1 cellular context compared by ENCODE assay signal in the genomic region with DNA sequence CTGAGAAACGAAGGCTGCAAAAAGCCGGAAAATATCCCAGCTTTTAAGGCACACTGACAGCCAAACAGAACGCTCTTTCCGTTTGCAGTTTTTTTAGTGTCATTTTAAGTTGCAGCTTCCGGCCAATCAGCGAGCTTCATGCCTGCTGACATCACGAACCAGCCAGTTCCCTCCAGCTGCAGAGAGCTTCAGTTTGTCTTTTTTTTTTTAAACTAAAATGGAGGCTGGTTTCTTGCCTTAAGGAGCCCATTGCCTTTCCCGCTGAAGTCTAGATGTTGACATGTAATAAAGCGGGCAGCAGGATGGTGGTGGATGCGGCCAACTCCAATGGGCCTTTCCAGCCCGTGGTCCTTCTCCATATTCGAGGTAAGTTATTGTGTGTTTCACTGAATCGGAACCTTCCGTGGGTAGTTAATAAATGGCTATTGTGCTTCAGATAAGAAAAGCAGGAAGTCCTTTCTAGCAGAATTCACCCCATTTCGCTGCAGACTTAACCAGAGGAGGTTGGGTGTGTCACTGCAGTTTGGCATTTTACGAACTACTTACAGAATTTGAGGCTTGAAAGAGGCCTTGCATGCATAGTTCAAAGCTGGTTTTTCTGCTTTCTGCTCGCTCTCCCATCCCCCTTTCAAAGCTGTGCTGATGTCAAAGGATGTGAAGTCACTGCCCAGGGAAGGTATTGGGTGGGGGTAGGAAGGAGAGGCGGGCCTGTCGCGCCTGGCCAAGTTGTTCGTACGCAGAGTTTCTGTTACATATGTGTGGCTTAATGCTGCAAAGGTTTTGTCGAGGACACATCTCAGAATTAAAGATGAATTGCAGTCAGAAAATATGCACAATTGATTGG.
A peak's percentile ranks its signal among the peaks of the same experiment; 100 is the strongest.
TF ChIP-seq lines count a peak whose summit lies in the region.

No MANE protein-coding gene starts in this region.

TF ChIP-seq in HepG2, 621 proteins besides CTCF, POLR2A, EP300 and RAD21 (continued from another document and continues in another):
- TF ChIP-seq, protein P1, sequence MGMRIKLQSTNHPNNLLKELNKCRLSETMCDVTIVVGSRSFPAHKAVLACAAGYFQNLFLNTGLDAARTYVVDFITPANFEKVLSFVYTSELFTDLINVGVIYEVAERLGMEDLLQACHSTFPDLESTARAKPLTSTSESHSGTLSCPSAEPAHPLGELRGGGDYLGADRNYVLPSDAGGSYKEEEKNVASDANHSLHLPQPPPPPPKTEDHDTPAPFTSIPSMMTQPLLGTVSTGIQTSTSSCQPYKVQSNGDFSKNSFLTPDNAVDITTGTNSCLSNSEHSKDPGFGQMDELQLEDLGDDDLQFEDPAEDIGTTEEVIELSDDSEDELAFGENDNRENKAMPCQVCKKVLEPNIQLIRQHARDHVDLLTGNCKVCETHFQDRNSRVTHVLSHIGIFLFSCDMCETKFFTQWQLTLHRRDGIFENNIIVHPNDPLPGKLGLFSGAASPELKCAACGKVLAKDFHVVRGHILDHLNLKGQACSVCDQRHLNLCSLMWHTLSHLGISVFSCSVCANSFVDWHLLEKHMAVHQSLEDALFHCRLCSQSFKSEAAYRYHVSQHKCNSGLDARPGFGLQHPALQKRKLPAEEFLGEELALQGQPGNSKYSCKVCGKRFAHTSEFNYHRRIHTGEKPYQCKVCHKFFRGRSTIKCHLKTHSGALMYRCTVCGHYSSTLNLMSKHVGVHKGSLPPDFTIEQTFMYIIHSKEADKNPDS (CRISPR knock-in tag; IDR thresholded peaks at IDR 0.05) = no peak
- TF ChIP-seq KAT7 (CRISPR knock-in tag; IDR thresholded peaks at IDR 0.05; ENCODE audit: borderline replicate concordance) = peak; percentile 91; the same call in 1 of the 2 replicates
- TF ChIP-seq, protein P2, sequence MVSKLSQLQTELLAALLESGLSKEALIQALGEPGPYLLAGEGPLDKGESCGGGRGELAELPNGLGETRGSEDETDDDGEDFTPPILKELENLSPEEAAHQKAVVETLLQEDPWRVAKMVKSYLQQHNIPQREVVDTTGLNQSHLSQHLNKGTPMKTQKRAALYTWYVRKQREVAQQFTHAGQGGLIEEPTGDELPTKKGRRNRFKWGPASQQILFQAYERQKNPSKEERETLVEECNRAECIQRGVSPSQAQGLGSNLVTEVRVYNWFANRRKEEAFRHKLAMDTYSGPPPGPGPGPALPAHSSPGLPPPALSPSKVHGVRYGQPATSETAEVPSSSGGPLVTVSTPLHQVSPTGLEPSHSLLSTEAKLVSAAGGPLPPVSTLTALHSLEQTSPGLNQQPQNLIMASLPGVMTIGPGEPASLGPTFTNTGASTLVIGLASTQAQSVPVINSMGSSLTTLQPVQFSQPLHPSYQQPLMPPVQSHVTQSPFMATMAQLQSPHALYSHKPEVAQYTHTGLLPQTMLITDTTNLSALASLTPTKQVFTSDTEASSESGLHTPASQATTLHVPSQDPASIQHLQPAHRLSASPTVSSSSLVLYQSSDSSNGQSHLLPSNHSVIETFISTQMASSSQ (IDR thresholded peaks at IDR 0.05; ENCODE audit: low read depth) = peak; percentile 72; the same call in 1 of the 2 replicates
- TF ChIP-seq, protein P2 (CRISPR knock-in tag; IDR thresholded peaks at IDR 0.05; ENCODE audit: borderline replicate concordance) = peak; percentile 61; the same call in 1 of the 2 replicates
- TF ChIP-seq ZIK1 (CRISPR knock-in tag; IDR thresholded peaks at IDR 0.05; ENCODE audit: borderline replicate concordance, low read depth) = peak; percentile 47; the same call in 1 of the 2 replicates
- no peak for TF ChIP-seq ZNF468 (CRISPR knock-in tag; IDR thresholded peaks at IDR 0.05)
- TF ChIP-seq, protein P3, sequence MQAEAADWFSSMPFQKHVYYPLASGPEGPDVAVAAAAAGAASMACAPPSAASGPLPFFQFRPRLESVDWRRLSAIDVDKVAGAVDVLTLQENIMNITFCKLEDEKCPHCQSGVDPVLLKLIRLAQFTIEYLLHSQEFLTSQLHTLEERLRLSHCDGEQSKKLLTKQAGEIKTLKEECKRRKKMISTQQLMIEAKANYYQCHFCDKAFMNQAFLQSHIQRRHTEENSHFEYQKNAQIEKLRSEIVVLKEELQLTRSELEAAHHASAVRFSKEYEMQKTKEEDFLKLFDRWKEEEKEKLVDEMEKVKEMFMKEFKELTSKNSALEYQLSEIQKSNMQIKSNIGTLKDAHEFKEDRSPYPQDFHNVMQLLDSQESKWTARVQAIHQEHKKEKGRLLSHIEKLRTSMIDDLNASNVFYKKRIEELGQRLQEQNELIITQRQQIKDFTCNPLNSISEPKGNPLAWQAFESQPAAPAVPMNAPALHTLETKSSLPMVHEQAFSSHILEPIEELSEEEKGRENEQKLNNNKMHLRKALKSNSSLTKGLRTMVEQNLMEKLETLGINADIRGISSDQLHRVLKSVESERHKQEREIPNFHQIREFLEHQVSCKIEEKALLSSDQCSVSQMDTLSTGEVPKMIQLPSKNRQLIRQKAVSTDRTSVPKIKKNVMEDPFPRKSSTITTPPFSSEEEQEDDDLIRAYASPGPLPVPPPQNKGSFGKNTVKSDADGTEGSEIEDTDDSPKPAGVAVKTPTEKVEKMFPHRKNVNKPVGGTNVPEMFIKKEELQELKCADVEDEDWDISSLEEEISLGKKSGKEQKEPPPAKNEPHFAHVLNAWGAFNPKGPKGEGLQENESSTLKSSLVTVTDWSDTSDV (CRISPR knock-in tag; IDR thresholded peaks at IDR 0.05) = no peak
- TF ChIP-seq, protein P4, sequence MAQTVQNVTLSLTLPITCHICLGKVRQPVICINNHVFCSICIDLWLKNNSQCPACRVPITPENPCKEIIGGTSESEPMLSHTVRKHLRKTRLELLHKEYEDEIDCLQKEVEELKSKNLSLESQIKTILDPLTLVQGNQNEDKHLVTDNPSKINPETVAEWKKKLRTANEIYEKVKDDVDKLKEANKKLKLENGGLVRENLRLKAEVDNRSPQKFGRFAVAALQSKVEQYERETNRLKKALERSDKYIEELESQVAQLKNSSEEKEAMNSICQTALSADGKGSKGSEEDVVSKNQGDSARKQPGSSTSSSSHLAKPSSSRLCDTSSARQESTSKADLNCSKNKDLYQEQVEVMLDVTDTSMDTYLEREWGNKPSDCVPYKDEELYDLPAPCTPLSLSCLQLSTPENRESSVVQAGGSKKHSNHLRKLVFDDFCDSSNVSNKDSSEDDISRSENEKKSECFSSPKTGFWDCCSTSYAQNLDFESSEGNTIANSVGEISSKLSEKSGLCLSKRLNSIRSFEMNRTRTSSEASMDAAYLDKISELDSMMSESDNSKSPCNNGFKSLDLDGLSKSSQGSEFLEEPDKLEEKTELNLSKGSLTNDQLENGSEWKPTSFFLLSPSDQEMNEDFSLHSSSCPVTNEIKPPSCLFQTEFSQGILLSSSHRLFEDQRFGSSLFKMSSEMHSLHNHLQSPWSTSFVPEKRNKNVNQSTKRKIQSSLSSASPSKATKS (CRISPR knock-in tag; IDR thresholded peaks at IDR 0.05) = no peak
- TF ChIP-seq REPIN1 (CRISPR knock-in tag; IDR thresholded peaks at IDR 0.05; ENCODE audit: borderline replicate concordance, low read depth) = peak; percentile 61; the same call in 1 of the 2 replicates
- TF ChIP-seq POLR2G (IDR thresholded peaks at IDR 0.05; ENCODE audit: low read depth, low read length) = peak; percentile 82
- no peak; the same call in 1 of the 2 replicates for TF ChIP-seq MYC (CRISPR knock-in tag; IDR thresholded peaks at IDR 0.05; ENCODE audit: borderline replicate concordance)
- peak; percentile 33; the same call in 1 of the 2 replicates for TF ChIP-seq ZNF792 (CRISPR knock-in tag; IDR thresholded peaks at IDR 0.05)
- no peak for TF ChIP-seq ZNF841 (CRISPR knock-in tag; IDR thresholded peaks at IDR 0.05; ENCODE audit: borderline replicate concordance)
- TF ChIP-seq, protein P5, sequence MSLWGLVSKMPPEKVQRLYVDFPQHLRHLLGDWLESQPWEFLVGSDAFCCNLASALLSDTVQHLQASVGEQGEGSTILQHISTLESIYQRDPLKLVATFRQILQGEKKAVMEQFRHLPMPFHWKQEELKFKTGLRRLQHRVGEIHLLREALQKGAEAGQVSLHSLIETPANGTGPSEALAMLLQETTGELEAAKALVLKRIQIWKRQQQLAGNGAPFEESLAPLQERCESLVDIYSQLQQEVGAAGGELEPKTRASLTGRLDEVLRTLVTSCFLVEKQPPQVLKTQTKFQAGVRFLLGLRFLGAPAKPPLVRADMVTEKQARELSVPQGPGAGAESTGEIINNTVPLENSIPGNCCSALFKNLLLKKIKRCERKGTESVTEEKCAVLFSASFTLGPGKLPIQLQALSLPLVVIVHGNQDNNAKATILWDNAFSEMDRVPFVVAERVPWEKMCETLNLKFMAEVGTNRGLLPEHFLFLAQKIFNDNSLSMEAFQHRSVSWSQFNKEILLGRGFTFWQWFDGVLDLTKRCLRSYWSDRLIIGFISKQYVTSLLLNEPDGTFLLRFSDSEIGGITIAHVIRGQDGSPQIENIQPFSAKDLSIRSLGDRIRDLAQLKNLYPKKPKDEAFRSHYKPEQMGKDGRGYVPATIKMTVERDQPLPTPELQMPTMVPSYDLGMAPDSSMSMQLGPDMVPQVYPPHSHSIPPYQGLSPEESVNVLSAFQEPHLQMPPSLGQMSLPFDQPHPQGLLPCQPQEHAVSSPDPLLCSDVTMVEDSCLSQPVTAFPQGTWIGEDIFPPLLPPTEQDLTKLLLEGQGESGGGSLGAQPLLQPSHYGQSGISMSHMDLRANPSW (CRISPR knock-in tag; IDR thresholded peaks at IDR 0.05; ENCODE audit: borderline replicate concordance) = peak; percentile 69; the same call in 1 of the 2 replicates
- TF ChIP-seq, protein P6, sequence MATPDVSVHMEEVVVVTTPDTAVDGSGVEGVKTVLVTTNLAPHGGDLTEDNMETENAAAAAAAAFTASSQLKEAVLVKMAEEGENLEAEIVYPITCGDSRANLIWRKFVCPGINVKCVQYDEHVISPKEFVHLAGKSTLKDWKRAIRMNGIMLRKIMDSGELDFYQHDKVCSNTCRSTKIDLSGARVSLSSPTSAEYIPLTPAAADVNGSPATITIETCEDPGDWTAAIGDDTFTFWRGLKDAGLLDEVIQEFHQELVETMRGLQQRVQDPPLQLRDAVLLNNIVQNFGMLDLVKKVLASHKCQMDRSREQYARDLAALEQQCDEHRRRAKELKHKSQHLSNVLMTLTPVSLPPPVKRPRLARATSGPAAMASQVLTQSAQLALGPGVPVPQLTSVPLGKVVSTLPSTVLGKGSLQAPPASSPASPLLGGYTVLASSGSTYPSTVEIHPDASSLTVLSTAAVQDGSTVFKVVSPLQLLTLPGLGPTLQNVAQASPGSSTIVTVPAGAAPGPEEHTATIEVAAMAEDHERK (CRISPR knock-in tag; IDR thresholded peaks at IDR 0.05; ENCODE audit: low read depth) = no peak
- no peak for TF ChIP-seq ETV6 (CRISPR knock-in tag; conservative IDR thresholded peaks at IDR 0.05)
- TF ChIP-seq ZNF713 (CRISPR knock-in tag; IDR thresholded peaks at IDR 0.05) = no peak
- TF ChIP-seq, protein P7, sequence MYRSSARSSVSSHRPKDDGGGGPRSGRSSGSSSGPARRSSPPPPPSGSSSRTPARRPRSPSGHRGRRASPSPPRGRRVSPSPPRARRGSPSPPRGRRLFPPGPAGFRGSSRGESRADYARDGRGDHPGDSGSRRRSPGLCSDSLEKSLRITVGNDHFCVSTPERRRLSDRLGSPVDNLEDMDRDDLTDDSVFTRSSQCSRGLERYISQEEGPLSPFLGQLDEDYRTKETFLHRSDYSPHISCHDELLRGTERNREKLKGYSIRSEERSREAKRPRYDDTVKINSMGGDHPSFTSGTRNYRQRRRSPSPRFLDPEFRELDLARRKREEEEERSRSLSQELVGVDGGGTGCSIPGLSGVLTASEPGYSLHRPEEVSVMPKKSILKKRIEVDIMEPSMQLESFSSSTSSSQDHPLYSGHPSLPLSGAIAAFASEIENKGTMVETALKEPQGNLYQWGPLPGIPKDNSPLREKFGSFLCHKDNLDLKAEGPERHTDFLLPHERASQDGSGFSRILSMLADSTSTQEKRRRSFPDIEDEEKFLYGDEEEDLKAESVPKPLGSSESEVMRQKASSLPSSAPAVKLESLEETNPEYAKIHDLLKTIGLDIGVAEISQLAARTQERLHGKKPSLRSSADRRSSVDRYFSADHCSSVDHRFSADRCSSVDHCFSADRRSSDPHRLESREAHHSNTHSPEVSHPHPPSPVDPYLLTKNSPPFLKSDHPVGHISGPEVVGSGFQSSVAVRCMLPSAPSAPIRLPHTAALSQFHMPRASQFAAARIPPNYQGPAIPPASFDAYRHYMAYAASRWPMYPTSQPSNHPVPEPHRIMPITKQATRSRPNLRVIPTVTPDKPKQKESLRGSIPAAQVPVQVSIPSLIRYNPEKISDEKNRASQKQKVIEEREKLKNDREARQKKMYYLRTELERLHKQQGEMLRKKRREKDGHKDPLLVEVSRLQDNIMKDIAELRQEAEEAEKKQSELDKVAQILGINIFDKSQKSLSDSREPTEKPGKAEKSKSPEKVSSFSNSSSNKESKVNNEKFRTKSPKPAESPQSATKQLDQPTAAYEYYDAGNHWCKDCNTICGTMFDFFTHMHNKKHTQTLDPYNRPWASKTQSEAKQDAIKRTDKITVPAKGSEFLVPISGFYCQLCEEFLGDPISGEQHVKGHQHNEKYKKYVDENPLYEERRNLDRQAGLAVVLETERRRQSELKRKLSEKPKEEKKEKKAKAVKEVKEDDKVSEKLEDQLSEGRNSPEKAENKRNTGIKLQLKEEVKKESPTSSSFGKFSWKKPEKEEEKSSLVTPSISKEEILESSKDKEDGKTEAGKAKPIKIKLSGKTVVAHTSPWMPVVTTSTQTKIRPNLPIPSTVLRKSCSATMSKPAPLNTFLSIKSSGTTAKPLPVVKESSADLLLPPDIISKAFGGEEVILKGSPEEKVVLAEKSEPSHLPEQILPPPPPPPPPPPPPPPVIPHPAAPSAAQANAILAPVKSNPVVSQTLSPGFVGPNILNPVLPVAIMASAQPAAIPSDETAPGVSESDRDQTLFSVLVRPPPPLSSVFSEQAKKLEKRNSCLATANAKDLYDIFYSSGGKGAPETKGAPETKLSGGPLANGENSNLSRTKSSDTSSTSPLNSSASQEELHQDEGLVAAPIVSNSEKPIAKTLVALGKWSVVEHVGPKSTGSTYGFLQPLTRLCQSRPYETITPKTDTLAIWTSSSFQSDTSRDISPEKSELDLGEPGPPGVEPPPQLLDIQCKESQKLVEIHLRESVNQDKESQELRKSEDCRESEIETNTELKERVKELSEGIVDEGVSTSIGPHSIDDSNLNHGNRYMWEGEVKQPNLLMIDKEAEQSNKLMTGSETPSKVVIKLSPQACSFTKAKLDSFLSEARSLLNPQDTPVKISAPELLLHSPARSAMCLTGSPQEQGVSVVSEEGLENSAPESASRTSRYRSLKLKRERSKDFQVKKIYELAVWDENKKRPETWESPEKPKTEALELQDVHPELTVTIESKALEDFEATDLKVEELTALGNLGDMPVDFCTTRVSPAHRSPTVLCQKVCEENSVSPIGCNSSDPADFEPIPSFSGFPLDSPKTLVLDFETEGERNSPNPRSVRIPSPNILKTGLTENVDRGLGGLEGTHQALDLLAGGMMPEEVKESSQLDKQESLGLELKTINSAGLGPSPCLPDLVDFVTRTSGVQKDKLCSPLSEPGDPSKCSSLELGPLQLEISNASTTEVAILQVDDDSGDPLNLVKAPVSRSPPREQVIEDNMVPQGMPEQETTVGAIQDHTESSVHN (CRISPR knock-in tag; IDR thresholded peaks at IDR 0.05) = no peak
- TF ChIP-seq BRCA1 (CRISPR knock-in tag; IDR thresholded peaks at IDR 0.05) = no peak
- TF ChIP-seq SNAI1 (CRISPR knock-in tag; IDR thresholded peaks at IDR 0.05; ENCODE audit: borderline replicate concordance) = no peak
- TF ChIP-seq EHMT2 (IDR thresholded peaks at IDR 0.05; ENCODE audit: borderline replicate concordance, low read depth, low read length) = no peak
- peak; percentile 76 for TF ChIP-seq ZFX (CRISPR knock-in tag; IDR thresholded peaks at IDR 0.05; ENCODE audit: low read depth)
